Comparison of ENCODE assay signal across 8 cellular contexts in the genomic region with DNA sequence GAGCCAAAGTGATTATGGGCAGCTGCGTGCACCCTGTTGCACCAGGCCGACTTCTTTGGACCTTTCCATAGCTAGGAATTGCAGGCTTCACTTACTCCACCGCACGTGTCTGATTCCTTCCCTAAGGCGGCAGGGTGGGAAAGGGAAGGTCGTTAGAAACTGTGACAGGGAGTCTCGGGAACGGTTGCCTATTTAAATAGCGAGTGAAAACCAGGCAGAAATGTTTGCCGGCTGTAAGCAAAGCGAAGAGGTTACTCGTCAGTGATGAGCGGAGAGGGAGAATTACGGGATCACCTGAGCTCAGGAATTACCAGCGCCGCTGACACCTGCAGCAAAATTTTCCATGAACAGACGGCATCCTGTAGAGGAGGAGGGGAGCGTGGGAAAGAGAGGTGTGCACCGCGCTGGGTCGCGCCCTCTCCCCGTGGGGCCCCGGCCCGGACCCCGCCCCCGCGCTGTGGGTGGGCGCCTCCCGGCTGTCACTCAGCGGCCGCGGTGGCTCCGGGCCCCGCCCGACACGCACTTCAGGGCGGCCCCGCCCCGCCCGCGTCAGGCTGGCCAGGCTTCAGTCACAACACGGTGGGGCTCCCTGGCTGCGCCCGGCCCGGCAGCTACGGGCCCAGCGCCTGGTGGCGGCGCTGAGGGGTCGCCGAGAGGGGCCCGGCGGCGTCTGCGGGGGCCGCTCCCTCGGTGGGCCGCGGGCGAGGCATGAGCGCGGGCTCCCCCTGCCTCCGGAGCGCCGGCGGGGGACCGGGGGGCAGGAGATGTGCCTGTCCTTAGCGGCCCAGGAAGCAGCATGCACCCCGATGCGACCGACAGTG. TPM values are rescaled to one million over a fixed set of nuclear protein-coding genes. Genes with fewer than 3 reads are reported as not detected.
A peak's percentile ranks its signal among the peaks of the same experiment; 100 is the strongest.
DNase-seq lines count a peak whose midpoint lies in the region; ATAC-seq and TF ChIP-seq lines count a peak whose summit lies in the region.

Gene SNX25 (plus strand): TSS at position 568 of the 821 bp plus-strand sequence. CDS start 229 bp downstream, at position 797.

- peak within 1 kb of the TSS; percentile 89 for H3K4me3 Mint-ChIP-seq in activated CD4-positive, alpha-beta T cell treated with anti-CD3 and anti-CD28 coated beads for 36 hours

- POLR2A ChIA-PET in activated CD4-positive, alpha-beta T cell treated with anti-CD3 and anti-CD28 coated beads for 36 hours (lab: Charles Lee): no interaction called here

- H3K27me3 Mint-ChIP-seq in activated CD4-positive, alpha-beta T cell treated with anti-CD3 and anti-CD28 coated beads for 36 hours: peaks cover 2% of the 10 kb centered on the region

- peak; percentile 66 for ATAC-seq in HG02938 (IDR thresholded peaks at IDR 0.05; ENCODE audit: unreplicated experiment)
- ATAC-seq in activated CD4-positive, alpha-beta T cell treated with anti-CD3 and anti-CD28 coated beads for 36 hours: peak; percentile 90

- CTCF ChIA-PET in activated CD4-positive, alpha-beta T cell treated with anti-CD3 and anti-CD28 coated beads for 36 hours (lab: Charles Lee): interaction anchor here (1.0 to 1.6 kb wide), 3 partner anchors 17 to 37 kb away, joined by 3 to 5 read pairs (median 4); no protein-coding TSS in a partner anchor

- H3K4me3 ChIP-seq in choroid plexus epithelial cell (ENCODE audit: low read depth, low read length): peak within 1 kb of the TSS; percentile 89

- H3K9me3 Mint-ChIP-seq in activated CD4-positive, alpha-beta T cell treated with anti-CD3 and anti-CD28 coated beads for 36 hours (ENCODE audit: low read depth): no peaks in the 10 kb centered on the region

- no peaks in the 10 kb centered on the region for H3K36me3 Mint-ChIP-seq in activated CD4-positive, alpha-beta T cell treated with anti-CD3 and anti-CD28 coated beads for 36 hours (ENCODE audit: low read depth)

- DNase-seq in NCI-H524 (lab: John Stamatoyannopoulos, UW): peak; percentile 35 to 79
- DNase-seq in NCI-H524 treated with DMSO at 0.1 percent for 48 hours (lab: John Stamatoyannopoulos, UW): no peak
- DNase-seq in NCI-H2171 treated with DMSO at 0.1 percent for 48 hours (lab: John Stamatoyannopoulos, UW): peak; percentile 84
- DNase-seq in activated CD4-positive, alpha-beta T cell treated with anti-CD3 and anti-CD28 coated beads for 36 hours: peak; percentile 93
- peak; percentile 82 for DNase-seq in choroid plexus epithelial cell (ENCODE audit: low read depth)
- peak; percentile 71 for DNase-seq in kidney glomerular epithelial cell (lab: John Stamatoyannopoulos, UW)
- peak; percentile 63 to 86 (median 74) for DNase-seq in stimulated activated CD4-positive, alpha-beta T cell treated with anti-CD3 and anti-CD28 coated beads, Interleukin-1b, Interleukin-23, amount 100 ng/mL, for 24 hours (ENCODE audit: low read depth in 4 of 4, low spot score in 1 of 4)

- intact Hi-C loops in activated CD4-positive, alpha-beta T cell treated with anti-CD3 and anti-CD28 coated beads for 36 hours (cut with DNase I, micrococcal nuclease): loop anchor here (1.0 to 2.0 kb wide), 4 partner anchors 38 to 382 kb away; partner anchors contain the start of genes CCDC110 (in 2 of the 2) and ANKRD37 (in 1 of the 2)

- H3K4me1 Mint-ChIP-seq in activated CD4-positive, alpha-beta T cell treated with anti-CD3 and anti-CD28 coated beads for 36 hours: peaks cover 35% of the 10 kb centered on the region

- no peak for TF ChIP-seq CTCF in choroid plexus epithelial cell (conservative IDR thresholded peaks at IDR 0.05; ENCODE audit: low read depth, low read length)

- peak within 1 kb of the TSS; percentile 78 for H3K27ac Mint-ChIP-seq in activated CD4-positive, alpha-beta T cell treated with anti-CD3 and anti-CD28 coated beads for 36 hours

RNA-seq across cellular contexts. Expression of gene SNX25, which starts in this region (rescaled TPM):
- 10 to 100 TPM; 14.8 to 15.0 TPM for total RNA-seq in activated CD4-positive, alpha-beta T cell treated with anti-CD3 and anti-CD28 coated beads for 36 hours
